ENCODE assay signal across 16 cellular contexts in genomic region chr10:117741524-117741923, GRCh38.
DNase-seq lines count a peak whose midpoint lies in the region; TF ChIP-seq lines count a peak whose summit lies in the region.
"Had no signal": no experiment of that assay in that cellular context is flagged by ENCODE, and none has a peak within 500 bp of the region (broad histone marks: within the 10 kb centered on the region; RNA-seq: fewer than 3 reads in every experiment).

No MANE protein-coding gene starts in this region.

- in situ Hi-C loops in brain microvascular endothelial cell (cut with HindIII; ENCODE audit: low pct_ligation_motif_present, low sequenced_read_pairs) = no loop called here

- H3K4me1 Mint-ChIP-seq in nephron = peaks cover 7% of the 10 kb centered on the region
- H3K4me1 Mint-ChIP-seq: activated CD8-positive, alpha-beta memory T cell treated with anti-CD3 and anti-CD28 coated beads, Interleukin-2, amount 10 ng/mL, durations not matched to agents 7 days and 5 days; T-helper 17 cell had no signal

- no peak overlapping the region for H3K4me3 Mint-ChIP-seq in nephron
- H3K4me3 Mint-ChIP-seq: activated CD8-positive, alpha-beta memory T cell treated with anti-CD3 and anti-CD28 coated beads, Interleukin-2, amount 10 ng/mL, durations not matched to agents 7 days and 5 days; T-helper 17 cell had no signal

- no peak overlapping the region for H3K4me3 ChIP-seq in BJ (ENCODE audit: low read depth, low read length)
- no peak overlapping the region for H3K4me3 ChIP-seq in KMS-11 (IDR thresholded peaks at IDR 0.05; ENCODE audit: insufficient read depth, low read depth, low read length)
- H3K4me3 ChIP-seq in brain microvascular endothelial cell (ENCODE audit: low read depth, low read length) = no peak overlapping the region
- no peak overlapping the region for H3K4me3 ChIP-seq in hepatocyte
- H3K4me3 ChIP-seq: right atrium auricular region, uterus had no signal

- H3K9me3 Mint-ChIP-seq in nephron = no peaks in the 10 kb centered on the region

- H3K9ac ChIP-seq in KMS-11 = no peak overlapping the region

- H3K36me3 Mint-ChIP-seq in nephron (ENCODE audit: low read depth) = no peaks in the 10 kb centered on the region
- H3K36me3 Mint-ChIP-seq: activated CD8-positive, alpha-beta memory T cell treated with anti-CD3 and anti-CD28 coated beads, Interleukin-2, amount 10 ng/mL, durations not matched to agents 7 days and 5 days had no signal

- H3K9me2 ChIP-seq in hepatocyte (replicated peaks; ENCODE audit: insufficient read depth) = no peaks in the 10 kb centered on the region

- H3K4me1 ChIP-seq in KMS-11 (ENCODE audit: low read depth, poor library complexity, severe bottlenecking) (no peaks in the 10 kb centered on the region), hepatocyte (ENCODE audit: insufficient read depth) (no peaks in the 10 kb centered on the region)
- H3K4me1 ChIP-seq: right atrium auricular region, uterus had no signal

- H3K79me2 ChIP-seq in KMS-11 (ENCODE audit: insufficient read depth, low read depth) (no peaks in the 10 kb centered on the region), hepatocyte (no peaks in the 10 kb centered on the region)

- H3K27ac ChIP-seq in KMS-11 = no peak overlapping the region
- H3K27ac ChIP-seq in brain microvascular endothelial cell = no peak overlapping the region
- no peak overlapping the region for H3K27ac ChIP-seq in hepatocyte
- H3K27ac ChIP-seq: right atrium auricular region, uterus had no signal

- peaks cover 10% of the 10 kb centered on the region for H3K27me3 Mint-ChIP-seq in nephron (ENCODE audit: low read depth)

- no peaks in the 10 kb centered on the region for H3K27me3 ChIP-seq in BJ (ENCODE audit: control insufficient read depth, insufficient read depth, low read length)
- no peaks in the 10 kb centered on the region for H3K27me3 ChIP-seq in KMS-11 (ENCODE audit: insufficient read depth, low read depth)
- no peaks in the 10 kb centered on the region for H3K27me3 ChIP-seq in brain microvascular endothelial cell (replicated peaks)
- peaks cover 14% of the 10 kb centered on the region for H3K27me3 ChIP-seq in hepatocyte
- H3K27me3 ChIP-seq: right atrium auricular region, uterus had no signal

- 90% methylated on average over 4 of the region's 4 CpGs for WGBS in hepatocyte (ENCODE audit: low lambda C conversion rate, missing lambda C conversion rate)

- H2AFZ ChIP-seq in KMS-11 (ENCODE audit: low read depth) = no peak overlapping the region
- no peak overlapping the region for H2AFZ ChIP-seq in hepatocyte

- no peak overlapping the region for H3K4me2 ChIP-seq in KMS-11
- H3K4me2 ChIP-seq in hepatocyte = no peak overlapping the region

- H3K36me3 ChIP-seq in BJ (ENCODE audit: control insufficient read depth, insufficient read depth, low read length) = no peaks in the 10 kb centered on the region
- no peaks in the 10 kb centered on the region for H3K36me3 ChIP-seq in KMS-11 (ENCODE audit: insufficient read depth)
- H3K36me3 ChIP-seq in brain microvascular endothelial cell (replicated peaks) = no peaks in the 10 kb centered on the region
- H3K36me3 ChIP-seq in hepatocyte (replicated peaks; ENCODE audit: insufficient read depth, low read depth) = no peaks in the 10 kb centered on the region
- H3K36me3 ChIP-seq: right atrium auricular region, uterus had no signal

- TF ChIP-seq CTCF in BJ (IDR thresholded peaks at IDR 0.05; ENCODE audit: insufficient read depth, low read depth, low read length) = peak; percentile 20; the same call in 1 of the 2 replicates
- TF ChIP-seq CTCF in KMS-11 (conservative IDR thresholded peaks at IDR 0.05; ENCODE audit: low read depth, low read length) = 0 out of 2 replicates have a peak, but pooled peaks have one; percentile 12
- TF ChIP-seq CTCF in brain microvascular endothelial cell (IDR thresholded peaks at IDR 0.05; ENCODE audit: low read depth, low read length, missing control alignments) = peak; percentile 35
- TF ChIP-seq CTCF in nephron (IDR thresholded peaks at IDR 0.05; ENCODE audit: unreplicated experiment in 3 of 3) = peak; percentile 19 to 31 (median 22)
- TF ChIP-seq CTCF in hepatocyte (IDR thresholded peaks at IDR 0.05; ENCODE audit: poor library complexity) = no peak

- H3K27ac Mint-ChIP-seq in nephron = no peak overlapping the region
- H3K27ac Mint-ChIP-seq: activated CD8-positive, alpha-beta memory T cell treated with anti-CD3 and anti-CD28 coated beads, Interleukin-2, amount 10 ng/mL, durations not matched to agents 7 days and 5 days; T-helper 17 cell had no signal

- POLR2A ChIA-PET in BJ (lab: Charles Lee) = no interaction called here

- CTCF ChIA-PET in BJ (lab: Yijun Ruan, JAX) = interaction anchor here (1.5 kb wide), 1 partner anchor 34 kb away, joined by 3 read pairs; no protein-coding TSS in a partner anchor

- DNase-seq in BJ (ENCODE audit: low read depth) (no peak), brain microvascular endothelial cell (no peak), GF-D8 (lab: John Stamatoyannopoulos, UW) (no peak), hippocampal formation (lab: John Stamatoyannopoulos, UW) (no peak), hepatocyte (ENCODE audit: low spot score) (no peak)
- no peak for DNase-seq in activated naive CD4-positive, alpha-beta T cell treated with anti-CD3 and anti-CD28 coated beads, Interleukin-2, amount 50 U/mL, for 16 hours
- DNase-seq: activated CD8-positive, alpha-beta memory T cell treated with anti-CD3 and anti-CD28 coated beads, Interleukin-2, amount 10 ng/mL, durations not matched to agents 7 days and 5 days; activated effector memory CD4-positive, alpha-beta T cell treated with anti-CD3 and anti-CD28 coated beads, Interleukin-2, amount 50 U/mL, for 16 hours; mesenchymal stem cell; NCI-H2171; SHP77 treated with DMSO at 0.1 percent for 48 hours; T-helper 17 cell; uterus had no signal

- no peaks in the 10 kb centered on the region for H3K9me3 ChIP-seq in hepatocyte (ENCODE audit: low read depth)
- H3K9me3 ChIP-seq: right atrium auricular region, uterus had no signal

- H4K20me1 ChIP-seq in KMS-11 (ENCODE audit: insufficient read depth) (no peaks in the 10 kb centered on the region), hepatocyte (ENCODE audit: insufficient read depth, poor library complexity, severe bottlenecking) (no peaks in the 10 kb centered on the region)
